14 cellular contexts compared by ENCODE assay signal in genomic region chr13:24275041-24275440, GRCh38. TPM values are rescaled to one million over a fixed set of nuclear protein-coding genes. Genes with fewer than 3 reads are reported as not detected.
DNase-seq lines count a peak whose midpoint lies in the region; ATAC-seq and TF ChIP-seq lines count a peak whose summit lies in the region.
"Had no signal": no experiment of that assay in that cellular context is flagged by ENCODE, and none has a peak within 500 bp of the region (broad histone marks: within the 10 kb centered on the region; RNA-seq: fewer than 3 reads in every experiment).

No MANE protein-coding gene starts in this region.

- H3K4me1 Mint-ChIP-seq in activated CD4-positive, alpha-beta T cell treated with anti-CD3 and anti-CD28 coated beads for 36 hours: peaks cover 88% of the 10 kb centered on the region
- H3K4me1 Mint-ChIP-seq in central memory CD8-positive, alpha-beta T cell: peaks cover 78% of the 10 kb centered on the region

- H3K27ac ChIP-seq in smooth muscle cell (ENCODE audit: low read depth): peak overlapping the region; percentile 86
- H3K27ac ChIP-seq: thyroid gland had no signal

- H4K20me1 ChIP-seq in smooth muscle cell (ENCODE audit: low read depth): no peaks in the 10 kb centered on the region

- peak overlapping the region; percentile 97 for H3K27ac Mint-ChIP-seq in activated CD4-positive, alpha-beta T cell treated with anti-CD3 and anti-CD28 coated beads for 36 hours
- peak overlapping the region; percentile 99 for H3K27ac Mint-ChIP-seq in central memory CD8-positive, alpha-beta T cell (ENCODE audit: low read depth)

- no peak overlapping the region for H2AFZ ChIP-seq in smooth muscle cell (ENCODE audit: low read depth)

- H3K9me3 ChIP-seq in smooth muscle cell (replicated peaks; ENCODE audit: low read depth): no peaks in the 10 kb centered on the region
- H3K9me3 ChIP-seq: thyroid gland had no signal

- H3K27me3 Mint-ChIP-seq in activated CD4-positive, alpha-beta T cell treated with anti-CD3 and anti-CD28 coated beads for 36 hours: no peaks in the 10 kb centered on the region
- H3K27me3 Mint-ChIP-seq in central memory CD8-positive, alpha-beta T cell: no peaks in the 10 kb centered on the region

- ATAC-seq in activated CD4-positive, alpha-beta T cell treated with anti-CD3 and anti-CD28 coated beads for 36 hours: no peak
- ATAC-seq in central memory CD8-positive, alpha-beta T cell (replicated peaks; ENCODE audit: extremely low read depth, poor library complexity, severe bottlenecking): no peak
- ATAC-seq in GM21360 (IDR thresholded peaks at IDR 0.05; ENCODE audit: unreplicated experiment): no peak
- ATAC-seq: K562 had no signal

- H3K4me1 ChIP-seq in smooth muscle cell (ENCODE audit: low read depth): peaks cover 37% of the 10 kb centered on the region

- intact Hi-C loops in activated CD4-positive, alpha-beta T cell treated with anti-CD3 and anti-CD28 coated beads for 36 hours (cut with DNase I, micrococcal nuclease): loop anchor here in 1 of 2 experiments (2.0 to 10.0 kb wide), 2 partner anchors 238 to 1010 kb away; partner anchors contain the start of genes MTMR6 and PARP4

- no peak overlapping the region for H3K4me3 ChIP-seq in smooth muscle cell
- H3K4me3 ChIP-seq: K562, thyroid gland had no signal

- peaks cover 9% of the 10 kb centered on the region for H3F3A ChIP-seq in smooth muscle cell (ENCODE audit: low read depth)

- DNase-seq in activated CD4-positive, alpha-beta T cell treated with anti-CD3 and anti-CD28 coated beads for 36 hours: no peak
- DNase-seq in activated CD4-positive, alpha-beta T cell treated with anti-CD3 and anti-CD28 coated beads, Interleukin-2, amount 50 U/mL, for 48 hours: no peak
- DNase-seq in LHCN-M2 (ENCODE audit: low read depth): peak; percentile 24
- no peak for DNase-seq in central memory CD8-positive, alpha-beta T cell (ENCODE audit: low spot score in 2 of 2)
- DNase-seq in smooth muscle cell (lab: John Stamatoyannopoulos, UW; ENCODE audit: unreplicated experiment): no peak
- DNase-seq in NCI-H226: no peak
- no peak for DNase-seq in SHP77 treated with DMSO at 0.1 percent for 48 hours (lab: John Stamatoyannopoulos, UW)
- DNase-seq: DMS153, NCI-H2029 treated with DMSO at 0.1 percent for 48 hours, thyroid gland had no signal

- H3K4me3 Mint-ChIP-seq in activated CD4-positive, alpha-beta T cell treated with anti-CD3 and anti-CD28 coated beads for 36 hours: peak overlapping the region; percentile 87
- peak overlapping the region; percentile 83 for H3K4me3 Mint-ChIP-seq in central memory CD8-positive, alpha-beta T cell
- H3K4me3 Mint-ChIP-seq: mesothelial cell of epicardium had no signal

- TF ChIP-seq CTCF in smooth muscle cell (IDR thresholded peaks at IDR 0.05; ENCODE audit: borderline replicate concordance, insufficient read depth, poor library complexity, severe bottlenecking): no peak

- POLR2A ChIA-PET in activated CD4-positive, alpha-beta T cell treated with anti-CD3 and anti-CD28 coated beads for 36 hours (lab: Charles Lee): interaction anchor here (0.7 to 1.6 kb wide), 5 partner anchors 11 to 114 kb away, joined by 3 to 13 read pairs (median 6); partner anchors contain the start of gene SPATA13

- H3K36me3 ChIP-seq in smooth muscle cell (ENCODE audit: low read depth): no peaks in the 10 kb centered on the region
- H3K36me3 ChIP-seq: thyroid gland had no signal

- peak overlapping the region; percentile 52 for H3K4me2 ChIP-seq in smooth muscle cell

- H3K9ac ChIP-seq in smooth muscle cell (ENCODE audit: low read depth): peak overlapping the region; percentile 58

- CTCF ChIA-PET in activated CD4-positive, alpha-beta T cell treated with anti-CD3 and anti-CD28 coated beads for 36 hours (lab: Charles Lee): interaction anchor here (0.8 to 3.3 kb wide), 8 partner anchors 9 to 237 kb away, joined by 3 to 18 read pairs (median 4); no protein-coding TSS in a partner anchor

- peaks cover 45% of the 10 kb centered on the region for H3K36me3 Mint-ChIP-seq in activated CD4-positive, alpha-beta T cell treated with anti-CD3 and anti-CD28 coated beads for 36 hours (ENCODE audit: low read depth)
- H3K36me3 Mint-ChIP-seq in central memory CD8-positive, alpha-beta T cell (ENCODE audit: insufficient read depth): peaks cover 48% of the 10 kb centered on the region
- H3K36me3 Mint-ChIP-seq: mesothelial cell of epicardium had no signal

- H3K79me2 ChIP-seq in smooth muscle cell (ENCODE audit: low read depth): peaks cover 26% of the 10 kb centered on the region

- no peaks in the 10 kb centered on the region for H3K9me3 Mint-ChIP-seq in activated CD4-positive, alpha-beta T cell treated with anti-CD3 and anti-CD28 coated beads for 36 hours (ENCODE audit: low read depth)
- peaks cover 6% of the 10 kb centered on the region for H3K9me3 Mint-ChIP-seq in central memory CD8-positive, alpha-beta T cell
- H3K9me3 Mint-ChIP-seq: mesothelial cell of epicardium had no signal

- H3K27me3 ChIP-seq in smooth muscle cell (ENCODE audit: low read depth): no peaks in the 10 kb centered on the region
- H3K27me3 ChIP-seq: thyroid gland had no signal

RNA-seq across cellular contexts. Expression of gene C1QTNF9, which starts 34.3 kb away (rescaled TPM):
- total RNA-seq in activated CD4-positive, alpha-beta T cell treated with anti-CD3 and anti-CD28 coated beads for 36 hours: not detected
- not detected in 2 replicates for total RNA-seq in LHCN-M2 (2014; rRNA removed)
- polyA plus RNA-seq in LHCN-M2 (2012): not detected
- not detected in 2 replicates for total RNA-seq in smooth muscle cell
- not detected in 2 replicates for polyA plus RNA-seq in smooth muscle cell
- total RNA-seq: astrocyte, K562, mesothelial cell of epicardium, thyroid gland had no signal
- polyA plus RNA-seq: K562 had no signal
